1 cellular context compared by ENCODE assay signal in genomic region chr3:186567072-186567921, GRCh38.
A peak's percentile ranks its signal among the peaks of the same experiment; 100 is the strongest.
TF ChIP-seq lines count a peak whose summit lies in the region.

TBCCD1 (minus strand) TSS chr3:186567339; CDS start chr3:186564329, 3,010 bp downstream.

TF ChIP-seq in H1, 55 proteins besides CTCF, POLR2A, EP300 and RAD21:
- TF ChIP-seq EGR1 (IDR thresholded peaks at IDR 0.05; ENCODE audit: borderline replicate concordance, low read depth, low read length) (peak; percentile 75; the same call in 1 of the 2 replicates), SP4 (IDR thresholded peaks at IDR 0.05; ENCODE audit: low read length) (peak; percentile 40; the same call in 1 of the 2 replicates), MAX (IDR thresholded peaks at IDR 0.05) (peak; percentile 39), POLR2AphosphoS5 (IDR thresholded peaks at IDR 0.05; ENCODE audit: low read depth, low read length) (peak; percentile 89), KDM4A (IDR thresholded peaks at IDR 0.05; ENCODE audit: low read depth, low read length, severe bottlenecking) (peak; percentile 85), TAF1 (IDR thresholded peaks at IDR 0.05; ENCODE audit: low read depth, low read length) (peak; percentile 97), ATF3 (IDR thresholded peaks at IDR 0.05; ENCODE audit: insufficient read depth, low read depth, low read length) (no peak), TAF7 (optimal IDR thresholded peaks at IDR 0.05; ENCODE audit: borderline replicate concordance, low read depth, low read length) (peak; percentile 54), CBX5 (IDR thresholded peaks at IDR 0.05; ENCODE audit: low read depth, low read length) (no peak), KDM5A (IDR thresholded peaks at IDR 0.05; ENCODE audit: low read length) (0 out of 2 replicates have a peak, but pooled peaks have one; percentile 36), RBBP5 (IDR thresholded peaks at IDR 0.05; ENCODE audit: borderline replicate concordance, low read depth, low read length) (peak; percentile 87; the same call in 1 of the 2 replicates), CBX8 (IDR thresholded peaks at IDR 0.05; ENCODE audit: borderline replicate concordance, low read depth, low read length) (no peak), SRF (IDR thresholded peaks at IDR 0.05; ENCODE audit: low read depth, low read length) (0 out of 2 replicates have a peak, but pooled peaks have one; percentile 9), SAP30 (IDR thresholded peaks at IDR 0.05; ENCODE audit: insufficient read depth, insufficient replicate concordance, low read length) (no peak), BRCA1 (IDR thresholded peaks at IDR 0.05; ENCODE audit: low read depth, low read length) (no peak), SP2 (IDR thresholded peaks at IDR 0.05; ENCODE audit: low read length) (peak; percentile 96), NANOG (IDR thresholded peaks at IDR 0.05; ENCODE audit: insufficient read depth, low read depth, low read length, poor library complexity, severe bottlenecking) (peak; percentile 62), RNF2 (IDR thresholded peaks at IDR 0.05; ENCODE audit: borderline replicate concordance, low read depth, low read length, missing control alignments, poor library complexity, severe bottlenecking) (no peak), FOSL1 (IDR thresholded peaks at IDR 0.05; ENCODE audit: insufficient read depth, low read depth, low read length) (0 out of 2 replicates have a peak, but pooled peaks have one; percentile 32), HDAC6 (IDR thresholded peaks at IDR 0.05; ENCODE audit: low read depth, low read length) (no peak), HDAC2 (IDR thresholded peaks at IDR 0.05; ENCODE audit: borderline replicate concordance in 1 of 2, low read depth in 2 of 2, low read length in 2 of 2) (peak in 1 of 2 experiments; percentile 77; a peak in 1 of 4 replicates), MAFK (IDR thresholded peaks at IDR 0.05; ENCODE audit: low read depth, low read length) (no peak), USF2 (IDR thresholded peaks at IDR 0.05; ENCODE audit: low read length) (no peak), TBP (IDR thresholded peaks at IDR 0.05; ENCODE audit: low read depth, low read length) (peak; percentile 85), PHF8 (conservative IDR thresholded peaks at IDR 0.05; ENCODE audit: low read depth, low read length) (peak; percentile 86), ASH2L (IDR thresholded peaks at IDR 0.05; ENCODE audit: low read length) (peak; percentile 88), NRF1 (IDR thresholded peaks at IDR 0.05; ENCODE audit: low read depth, low read length) (peak; percentile 91), GTF2F1 (IDR thresholded peaks at IDR 0.05; ENCODE audit: borderline replicate concordance, low read depth, low read length) (no peak), E2F6 (IDR thresholded peaks at IDR 0.05) (no peak; the same call in 1 of the 2 replicates), POU5F1 (IDR thresholded peaks at IDR 0.05; ENCODE audit: low read depth, low read length) (no peak), BACH1 (IDR thresholded peaks at IDR 0.05; ENCODE audit: low read length) (peak; percentile 53), CREB1 (IDR thresholded peaks at IDR 0.05) (peak; percentile 87), CHD1 (IDR thresholded peaks at IDR 0.05; ENCODE audit: low read depth, low read length) (no peak)
